6 cellular contexts compared by ENCODE assay signal in genomic region chr3:38432871-38433658, GRCh38. TPM values are rescaled to one million over a fixed set of nuclear protein-coding genes. Genes with fewer than 3 reads are reported as not detected.
DNase-seq lines count a peak whose midpoint lies in the region; ATAC-seq, FAIRE-seq and TF ChIP-seq lines count a peak whose summit lies in the region.
"Not testable (repeated sequence)": the region's sequence is repeated elsewhere in the genome, so short reads cannot be mapped to it uniquely, and the experiment has no call there.

No MANE protein-coding gene starts in this region.

- not testable (repeated sequence) for H3K4me2 ChIP-seq in BLaER1 treated with 17β-estradiol and CSF1 and Interleukin-3, amounts not matched to agents 10 nM and 100 nM; K562 (ENCODE audit: insufficient read depth, low read length); mesendoderm (ENCODE audit: low read length)

- DNase-seq in GM06990 (ENCODE audit: extremely low read depth, insufficient read length) (peak; percentile 16), NB4 (ENCODE audit: low read depth) (peak; percentile 6), K562 (ENCODE audit: extremely low read depth in 1 of 4, low spot score in 3 of 4) (peak in 1 of 4 experiments; percentile 29), mesendoderm (peak; percentile 45)
- peak; percentile 13 for DNase-seq in activated CD4-positive, alpha-beta T cell treated with anti-CD3 and anti-CD28 coated beads for 48 hours

- TF ChIP-seq RAD21 in K562 (CRISPR knock-in tag; conservative IDR thresholded peaks at IDR 0.05 in 1 of 2, IDR thresholded peaks at IDR 0.05 in 1 of 2), result not testable (repeated sequence)

- not testable (repeated sequence) for TF ChIP-seq EP300 in K562 (IDR thresholded peaks at IDR 0.05; ENCODE audit: low read length)

- H3K9me3 ChIP-seq in BLaER1 treated with 17β-estradiol and CSF1 and Interleukin-3, amounts not matched to agents 10 nM and 100 nM (replicated peaks in 1 of 11), result peaks cover 58 to 86% (median 82%) of the 10 kb centered on the region in 11 experiments
- H3K9me3 ChIP-seq in K562 (replicated peaks; ENCODE audit: control insufficient read depth, insufficient read depth, low read depth, low read length), result peaks cover 23% of the 10 kb centered on the region

- H2BK120ac ChIP-seq in mesendoderm (ENCODE audit: low read depth, low read length), result not testable (repeated sequence)

- H3K79me1 ChIP-seq in mesendoderm (ENCODE audit: low read length), result not testable (repeated sequence)

- POLR2A ChIA-PET in K562 (lab: Yijun Ruan, JAX), result not testable (repeated sequence)

- not testable (repeated sequence) for H3K9me1 ChIP-seq in K562 (ENCODE audit: control insufficient read depth, insufficient read depth, low read length)

- peaks cover 6 to 27% (median 7%) of the 10 kb centered on the region in 10 experiments; a peak in 17 of 20 replicates for H3K4me1 ChIP-seq in BLaER1 treated with 17β-estradiol and CSF1 and Interleukin-3, amounts not matched to agents 10 nM and 100 nM
- H3K4me1 ChIP-seq in K562 (replicated peaks in 1 of 2; ENCODE audit: control insufficient read depth in 2 of 2, insufficient read depth in 2 of 2, low read length in 2 of 2); mesendoderm (ENCODE audit: control insufficient read depth, low read depth, low read length): not testable (repeated sequence)

- H3K18ac ChIP-seq in mesendoderm (ENCODE audit: low read length), result not testable (repeated sequence)

- not testable (repeated sequence) for H3K27me3 ChIP-seq in BLaER1 treated with 17β-estradiol and CSF1 and Interleukin-3, amounts not matched to agents 10 nM and 100 nM; GM06990 (replicated peaks; ENCODE audit: control insufficient read depth, insufficient read depth, low read length); K562 (ENCODE audit: control insufficient read depth in 2 of 2, insufficient read depth in 2 of 2, low read length in 2 of 2); mesendoderm (ENCODE audit: insufficient read depth, low read length, poor library complexity)

- not testable (repeated sequence) for H2AFZ ChIP-seq in K562 (ENCODE audit: low read depth, low read length)

- not testable (repeated sequence) for H3K4ac ChIP-seq in mesendoderm (ENCODE audit: low read depth, low read length)

- intact Hi-C loops in K562 (cut with micrococcal nuclease), result not testable (repeated sequence)

- BruUV-seq in K562 (replicated peaks; lab: Mats Ljungman, UMichigan), result not testable (repeated sequence)

- not testable (repeated sequence) for TF ChIP-seq CTCF in GM06990 (IDR thresholded peaks at IDR 0.05; ENCODE audit: insufficient read depth, low read length, poor library complexity, severe bottlenecking); NB4 (IDR thresholded peaks at IDR 0.05; ENCODE audit: low read depth, low read length); K562 (IDR thresholded peaks at IDR 0.05 in 2 of 3, conservative IDR thresholded peaks at IDR 0.05 in 1 of 3; ENCODE audit: insufficient read depth in 2 of 3, low read depth in 1 of 3, low read length in 3 of 3)

- not testable (repeated sequence) for H3K23ac ChIP-seq in mesendoderm (ENCODE audit: low read length)

- H3K4me3 ChIP-seq in BLaER1 treated with 17β-estradiol and CSF1 and Interleukin-3, amounts not matched to agents 10 nM and 100 nM, result peak overlapping the region in 8 of 10 experiments; percentile 11 to 36 (median 30); a peak in 11 of 20 replicates
- not testable (repeated sequence) for H3K4me3 ChIP-seq in GM06990 (replicated peaks; ENCODE audit: low read depth, low read length); NB4 (ENCODE audit: low read depth, low read length); K562; mesendoderm (ENCODE audit: low read length)

- H3K27ac ChIP-seq in BLaER1 treated with 17β-estradiol and CSF1 and Interleukin-3, amounts not matched to agents 10 nM and 100 nM; K562 (ENCODE audit: extremely low read depth, low read depth, low read length); mesendoderm (ENCODE audit: low read depth, low read length): not testable (repeated sequence)

- H2BK15ac ChIP-seq in mesendoderm (replicated peaks; ENCODE audit: low read depth), result not testable (repeated sequence)

- TF ChIP-seq POLR2A in NB4 (IDR thresholded peaks at IDR 0.05; ENCODE audit: extremely low read depth, insufficient read length); K562 (conservative IDR thresholded peaks at IDR 0.05): not testable (repeated sequence)

- not testable (repeated sequence) for H2BK5ac ChIP-seq in mesendoderm (ENCODE audit: low read length)

- H4K5ac ChIP-seq in mesendoderm (ENCODE audit: low read length), result not testable (repeated sequence)

- H3K9ac ChIP-seq in BLaER1 treated with 17β-estradiol and CSF1 and Interleukin-3, amounts not matched to agents 10 nM and 100 nM; K562 (ENCODE audit: insufficient read depth in 1 of 2, low read depth in 2 of 2, low read length in 2 of 2); mesendoderm (ENCODE audit: low read length): not testable (repeated sequence)

- not testable (repeated sequence) for ATAC-seq in K562

- not testable (repeated sequence) for FAIRE-seq in K562 (lab: Jason Lieb, UNC)

- in situ Hi-C loops in K562 (cut with MboI), result not testable (repeated sequence)

- H4K20me1 ChIP-seq in BLaER1 treated with 17β-estradiol and CSF1 and Interleukin-3, amounts not matched to agents 10 nM and 100 nM; K562 (replicated peaks; ENCODE audit: control insufficient read depth, insufficient read depth, low read length): not testable (repeated sequence)

- H2AK5ac ChIP-seq in mesendoderm (ENCODE audit: low read length), result not testable (repeated sequence)

- H4K8ac ChIP-seq in mesendoderm (ENCODE audit: low read depth, low read length), result not testable (repeated sequence)

- not testable (repeated sequence) for H3K79me2 ChIP-seq in K562 (ENCODE audit: control insufficient read depth, insufficient read depth, low read length); mesendoderm (ENCODE audit: control insufficient read depth, insufficient read depth, low read length)

- CTCF ChIA-PET in K562 (lab: Yijun Ruan, JAX; ENCODE audit: low intra/inter-chr PET ratio), result not testable (repeated sequence)

- H3K36me3 ChIP-seq in BLaER1 treated with 17β-estradiol and CSF1 and Interleukin-3, amounts not matched to agents 10 nM and 100 nM, result peaks cover 9 to 27% (median 19%) of the 10 kb centered on the region in 11 experiments; a peak in 16 of 22 replicates
- H3K36me3 ChIP-seq in GM06990 (ENCODE audit: control insufficient read depth, insufficient read depth, low read length); K562 (ENCODE audit: control insufficient read depth, insufficient read depth, low read length); mesendoderm (ENCODE audit: control insufficient read depth, insufficient read depth, low read length): not testable (repeated sequence)

- 62% methylated on average over 5 of the region's 5 CpGs for WGBS in K562 (ENCODE audit: insufficient coverage, low coverage, missing lambda C conversion rate)
- WGBS in mesendoderm (ENCODE audit: extremely low coverage, insufficient coverage, low lambda C conversion rate), result no CpG with 5 or more reads among the region's 5 CpGs

- not testable (repeated sequence) for H3K56ac ChIP-seq in mesendoderm (ENCODE audit: low read length)

TF ChIP-seq in K562, 482 proteins besides CTCF, POLR2A, EP300 and RAD21 (continues in another document):
- peak; percentile 74 for TF ChIP-seq ATF3 (IDR thresholded peaks at IDR 0.05)
- TF ChIP-seq ATF3 (CRISPR knock-in tag; conservative IDR thresholded peaks at IDR 0.05); CEBPG (CRISPR knock-in tag; IDR thresholded peaks at IDR 0.05): not testable (repeated sequence)
- peak in 1 of 2 experiments; percentile 71; a peak in 3 of 4 replicates for TF ChIP-seq CEBPG (tag; conservative IDR thresholded peaks at IDR 0.05 in 1 of 2, IDR thresholded peaks at IDR 0.05 in 1 of 2)
- 0 out of 2 replicates have a peak, but pooled peaks have one; percentile 37 for TF ChIP-seq ZEB2 (IDR thresholded peaks at IDR 0.05)

RNA-seq across cellular contexts. Expression of gene ACVR2B, which starts 20.6 kb away (rescaled TPM):
- total RNA-seq in K562 (2011; cell fraction: chromatin; rRNA removed; ENCODE audit: low replicate concordance), result 35.2 and 42.4 TPM in 2 replicates
- total RNA-seq in K562 (2011; cell fraction: nucleolus; rRNA removed), result 25.3 and 32.5 TPM in 2 replicates
- total RNA-seq in K562 (2011; cell fraction: nucleoplasm; rRNA removed), result 37.7 and 52.2 TPM in 2 replicates
- total RNA-seq in K562 (2014; rRNA removed) (10.8 and 11.8 TPM in 2 replicates), K562 (2014; rRNA removed; fragmentation: Illumina TruSeq; extraction: Trizol) (13.9 and 15.0 TPM in 2 replicates), K562 (2015; rRNA removed; fragmentation: Illumina TruSeq; extraction: Trizol) (7.4 and 7.7 TPM in 2 replicates), K562 (2021) (20.5 and 23.7 TPM in 2 replicates)
- polyA plus RNA-seq in K562 (2011; rRNA removed) (7.1 and 8.8 TPM in 2 replicates), K562 (2014; fragmentation: Illumina TruSeq; extraction: Trizol) (5.9 and 6.2 TPM in 2 replicates), K562 (2014; fragmentation: Nextera tagmentation; extraction: Ambion mirVana) (1 to 10 TPM; 1.8 to 2.6 TPM), K562 (2014; rRNA removed) (5.5 and 5.8 TPM in 2 replicates)
- 6.7 TPM in 2 replicates for polyA plus RNA-seq in K562 (2011; cell fraction: cytosol; rRNA removed)
- 11.9 and 12.2 TPM in 2 replicates for polyA plus RNA-seq in K562 (2011; cell fraction: nucleus; rRNA removed)
- polyA plus RNA-seq in K562 (2012), result 4.2 and 7.7 TPM in 2 replicates
- polyA minus RNA-seq in K562 (2011; rRNA and poly(A)+ RNA removed), result 31.8 and 35.4 TPM in 2 replicates
- polyA minus RNA-seq in K562 (2011; cell fraction: cytosol; rRNA and poly(A)+ RNA removed), result 23.3 and 29.4 TPM in 2 replicates
- polyA minus RNA-seq in K562 (2011; cell fraction: nucleus; rRNA and poly(A)+ RNA removed), result 13.9 and 18.7 TPM in 2 replicates
- polyA plus RNA-seq in mesendoderm (2013, experiment 1 of 2), result 23.2 TPM
- polyA plus RNA-seq in mesendoderm (2013, experiment 2 of 2), result 20.9 TPM
